Comparison of ENCODE assay signal across 8 cellular contexts in genomic region chr20:64069614-64070243, GRCh38. TPM values are rescaled to one million over a fixed set of nuclear protein-coding genes. Genes with fewer than 3 reads are reported as not detected.
DNase-seq lines count a peak whose midpoint lies in the region; ATAC-seq and TF ChIP-seq lines count a peak whose summit lies in the region.

No MANE protein-coding gene starts in this region.

- intact Hi-C loops in ascending aorta (cut with DNase I), result no loop called here
- intact Hi-C loops in left colon (cut with DNase I, micrococcal nuclease), result no loop called here
- intact Hi-C loops in lower leg skin (cut with DNase I; ENCODE audit: low total_unique reads), result no loop called here

- H3K27me3 ChIP-seq in BE2C (no peaks in the 10 kb centered on the region), ascending aorta (no peaks in the 10 kb centered on the region)

- 74 to 89% methylated on average over 5 to 14 of the region's 14 CpGs for WGBS in lower leg skin, 2 donors

- no peaks in the 10 kb centered on the region for H3K9me3 ChIP-seq in BE2C
- H3K9me3 ChIP-seq in ascending aorta, result no peaks in the 10 kb centered on the region

- H3K36me3 ChIP-seq in BE2C, result no peaks in the 10 kb centered on the region; the same call in 1 of the 2 replicates
- peaks cover 34 to 51% of the 10 kb centered on the region in 2 donors for H3K36me3 ChIP-seq in ascending aorta

- no peak for TF ChIP-seq POLR2A in lower leg skin (IDR thresholded peaks at IDR 0.05)

- ATAC-seq in left colon, result peak; percentile 33
- ATAC-seq in GM21529 (IDR thresholded peaks at IDR 0.05; ENCODE audit: unreplicated experiment), result no peak

- H3K4me3 ChIP-seq in BE2C (ENCODE audit: low read depth, low read length), result no peak overlapping the region
- no peak overlapping the region for H3K4me3 ChIP-seq in ascending aorta
- H3K4me3 ChIP-seq in lower leg skin (ENCODE audit: low read depth, poor library complexity, severe bottlenecking), result no peak overlapping the region

- H3K27ac ChIP-seq in ascending aorta, result no peak overlapping the region

- DNase-seq in BE2C (peak; percentile 74), GM20000 (ENCODE audit: low spot score) (peak; percentile 77), ascending aorta (ENCODE audit: low spot score in 2 of 2) (no peak), left colon (peak in 1 of 2 donors; percentile 40), inferior parietal cortex (ENCODE audit: extremely low spot score) (no peak), lower leg skin (ENCODE audit: low spot score in 2 of 2) (no peak)
- no peak for DNase-seq in effector CD4-positive, alpha-beta T cell

- H3K4me1 ChIP-seq in BE2C (0 out of 2 replicates have a peak, but pooled peaks cover 3% of the 10 kb centered on the region), ascending aorta (peaks cover 3 to 10% of the 10 kb centered on the region in 2 donors)

- TF ChIP-seq CTCF in BE2C (IDR thresholded peaks at IDR 0.05; ENCODE audit: low read depth, low read length), result peak; percentile 82
- TF ChIP-seq CTCF in GM20000 (IDR thresholded peaks at IDR 0.05; ENCODE audit: extremely low read depth, missing control alignments), result peak; percentile 56
- TF ChIP-seq CTCF in ascending aorta (IDR thresholded peaks at IDR 0.05), result peak in 2 of 3 experiments; percentile 49 to 54
- peak in 1 of 3 donors; percentile 15 for TF ChIP-seq CTCF in lower leg skin (IDR thresholded peaks at IDR 0.05)

RNA-seq across cellular contexts. Expression of gene TCEA2, which starts 6.7 kb away (rescaled TPM):
- 202 TPM for polyA plus RNA-seq in BE2C (2012; ENCODE audit: insufficient read depth, insufficient read length, low read depth)
- 61.4 TPM for total RNA-seq in ascending aorta
- 1 to 10 TPM; 7.9 to 9.9 TPM for total RNA-seq in left colon
- 10 to 100 TPM; 16.5 to 52.3 (median 22.8) TPM for total RNA-seq in lower leg skin

RNA-seq across cellular contexts. Expression of gene RGS19, which starts 9.6 kb away (rescaled TPM):
- 31.1 TPM for polyA plus RNA-seq in BE2C (2012; ENCODE audit: insufficient read depth, insufficient read length, low read depth)
- total RNA-seq in ascending aorta (109 TPM), left colon (1 to 10 TPM; 3.4 to 5.9 TPM), lower leg skin (10 to 100 TPM; 10.4 to 26.4 (median 16.6) TPM)

RNA-seq across cellular contexts. Expression of gene OPRL1, which starts 10.2 kb away (rescaled TPM):
- 2.7 TPM for polyA plus RNA-seq in BE2C (2012; ENCODE audit: insufficient read depth, insufficient read length, low read depth)
- total RNA-seq in ascending aorta (0.21 TPM), left colon (under 1 TPM; 0.15 to 0.17 TPM), lower leg skin (under 1 TPM; 0.15 to 0.88 (median 0.28) TPM)

RNA-seq across cellular contexts. Expression of gene LKAAEAR1, which starts 14.5 kb away (rescaled TPM):
- polyA plus RNA-seq in BE2C (2012; ENCODE audit: insufficient read depth, insufficient read length, low read depth), result 1.0 TPM
- total RNA-seq in ascending aorta, result not detected
- not detected for total RNA-seq in left colon
- under 1 TPM in 1 of 4 donors, not detected in 3; 0.91 TPM for total RNA-seq in lower leg skin

RNA-seq across cellular contexts. Expression of gene SOX18, which starts 20.3 kb away (rescaled TPM):
- 54.0 TPM for polyA plus RNA-seq in BE2C (2012; ENCODE audit: insufficient read depth, insufficient read length, low read depth)
- total RNA-seq in ascending aorta, result 244 TPM
- 1 to 10 TPM; 8.9 to 9.1 TPM for total RNA-seq in left colon
- 1 to 10 TPM; 1.1 to 7.3 (median 4.3) TPM for total RNA-seq in lower leg skin

Comparison
In these comparisons a context has a peak if more than half of its experiments do, and no peak if none do; other contexts are left out.
1. DNase-seq: peak in BE2C (single experiment) and GM20000 (single experiment); none in ascending aorta (0 of 2), effector CD4-positive, alpha-beta T cell (single experiment), inferior parietal cortex (single experiment) and lower leg skin (0 of 2).